24 cellular contexts compared by ENCODE assay signal in genomic region chr9:96492993-96493531, GRCh38. TPM values are rescaled to one million over a fixed set of nuclear protein-coding genes. Genes with fewer than 3 reads are reported as not detected.
DNase-seq lines count a peak whose midpoint lies in the region; ATAC-seq and TF ChIP-seq lines count a peak whose summit lies in the region.
"Had no signal": no experiment of that assay in that cellular context is flagged by ENCODE, and none has a peak within 500 bp of the region (broad histone marks: within the 10 kb centered on the region; RNA-seq: fewer than 3 reads in every experiment).

No MANE protein-coding gene starts in this region.

- no peak for TF ChIP-seq POLR2A in spleen (IDR thresholded peaks at IDR 0.05)

- H3K27ac Mint-ChIP-seq in GM23338, result 0 out of 2 replicates have a peak overlapping the region, but pooled peaks have one; percentile 39
- peak overlapping the region; percentile 67 for H3K27ac Mint-ChIP-seq in neural crest cell (ENCODE audit: unreplicated experiment)

- TF ChIP-seq RAD21 in liver (IDR thresholded peaks at IDR 0.05), result no peak

- H3K79me2 ChIP-seq in GM23338 (replicated peaks; ENCODE audit: insufficient read depth), result no peaks in the 10 kb centered on the region

- H3K9me3 Mint-ChIP-seq in GM23338 (no peaks in the 10 kb centered on the region; the same call in 2 of the 3 replicates), neural crest cell (no peaks in the 10 kb centered on the region)
- H3K9me3 Mint-ChIP-seq: CD4-positive, CD25-positive, alpha-beta regulatory T cell; H9 had no signal

- H4K20me1 ChIP-seq in GM23338 (replicated peaks; ENCODE audit: insufficient read depth), result no peaks in the 10 kb centered on the region; the same call in 1 of the 2 replicates
- H4K20me1 ChIP-seq: BLaER1 had no signal

- no peaks in the 10 kb centered on the region for H3K9me3 ChIP-seq in ascending aorta
- no peaks in the 10 kb centered on the region for H3K9me3 ChIP-seq in liver (ENCODE audit: control insufficient read depth in 4 of 4, low read length in 3 of 4)
- H3K9me3 ChIP-seq in spleen, result no peaks in the 10 kb centered on the region
- H3K9me3 ChIP-seq: BLaER1 had no signal

- H3K4me1 Mint-ChIP-seq in GM23338 (peaks cover 10% of the 10 kb centered on the region; the same call in 1 of the 3 replicates), neural crest cell (peaks cover 5% of the 10 kb centered on the region)

- no peak overlapping the region for H3K9ac ChIP-seq in liver (ENCODE audit: low read depth in 1 of 2, low read length in 2 of 2)
- H3K9ac ChIP-seq: BLaER1, KMS-11 had no signal

- TF ChIP-seq CTCF in GM23338 (conservative IDR thresholded peaks at IDR 0.05; ENCODE audit: low read depth in 2 of 2), result no peak
- TF ChIP-seq CTCF in ascending aorta (IDR thresholded peaks at IDR 0.05), result no peak
- no peak for TF ChIP-seq CTCF in liver (IDR thresholded peaks at IDR 0.05; ENCODE audit: low read depth, low read length, missing input control)
- TF ChIP-seq CTCF in neural crest cell (conservative IDR thresholded peaks at IDR 0.05), result no peak
- TF ChIP-seq CTCF in spleen (IDR thresholded peaks at IDR 0.05 in 8 of 11, conservative IDR thresholded peaks at IDR 0.05 in 3 of 11), result no peak

- peaks cover 17% of the 10 kb centered on the region; the same call in 2 of the 3 replicates for H3K36me3 Mint-ChIP-seq in GM23338 (ENCODE audit: low read depth)
- peaks cover 8% of the 10 kb centered on the region for H3K36me3 Mint-ChIP-seq in neural crest cell (ENCODE audit: low read depth)

- ATAC-seq in GM23338, result no peak

- WGBS in liver, result 92% methylated on average over 12 of the region's 12 CpGs
- 91 to 98% (median 94%) methylated on average over 6 to 12 of the region's 12 CpGs for WGBS in spleen, 5 donors

- H3K9me2 ChIP-seq in GM23338 (ENCODE audit: insufficient read depth), result no peaks in the 10 kb centered on the region

- H3K4me1 ChIP-seq in GM23338 (ENCODE audit: insufficient read depth) (0 out of 2 replicates have a peak, but pooled peaks cover 5% of the 10 kb centered on the region), ascending aorta (peaks cover 0 to 17% of the 10 kb centered on the region in 2 donors), liver (ENCODE audit: control insufficient read depth in 4 of 4, insufficient read depth in 4 of 4, low read length in 3 of 4) (peaks cover 2 to 37% (median 20%) of the 10 kb centered on the region in 4 donors), spleen (no peaks in the 10 kb centered on the region)
- H3K4me1 ChIP-seq: BLaER1 had no signal

- H3K4me3 Mint-ChIP-seq in GM23338 (no peak overlapping the region), neural crest cell (no peak overlapping the region)
- H3K4me3 Mint-ChIP-seq: CD4-positive, CD25-positive, alpha-beta regulatory T cell; H9 had no signal

- H3F3A ChIP-seq in GM23338 (replicated peaks; ENCODE audit: low read depth), result peaks cover 6% of the 10 kb centered on the region; the same call in 1 of the 2 replicates

- H3K4me2 ChIP-seq in GM23338, result no peak overlapping the region
- H3K4me2 ChIP-seq: BLaER1, KMS-11 had no signal

- H3K36me3 ChIP-seq in GM23338 (ENCODE audit: insufficient read depth) (peaks cover 4% of the 10 kb centered on the region; the same call in 1 of the 2 replicates), ascending aorta (peaks cover 45 to 55% of the 10 kb centered on the region in 2 donors), liver (ENCODE audit: control insufficient read depth in 4 of 4, insufficient read depth in 3 of 4, low read depth in 1 of 4, low read length in 3 of 4) (peaks cover 0 to 4% (median 0%) of the 10 kb centered on the region in 4 donors), spleen (peaks cover 0 to 59% (median 37%) of the 10 kb centered on the region in 6 donors)

- H3K27me3 ChIP-seq in GM23338 (ENCODE audit: insufficient read depth) (no peaks in the 10 kb centered on the region), ascending aorta (no peaks in the 10 kb centered on the region), liver (ENCODE audit: control insufficient read depth in 4 of 4, insufficient read depth in 4 of 4, low read length in 3 of 4) (no peaks in the 10 kb centered on the region), spleen (replicated peaks in 1 of 7) (no peaks in the 10 kb centered on the region)
- H3K27me3 ChIP-seq: BLaER1 had no signal

- H3K27me3 Mint-ChIP-seq in GM23338 (ENCODE audit: insufficient read depth, low read depth, poor library complexity) (peaks cover 9% of the 10 kb centered on the region), neural crest cell (ENCODE audit: low read depth) (no peaks in the 10 kb centered on the region)

- H3K27ac ChIP-seq in GM23338 (ENCODE audit: low read depth) (no peak overlapping the region), ascending aorta (peak overlapping the region; percentile 39 to 54), liver (ENCODE audit: low read depth in 1 of 2, low read length in 2 of 2) (peak overlapping the region; percentile 97), spleen (no peak overlapping the region)
- H3K27ac ChIP-seq: BLaER1, KMS-11 had no signal

- DNase-seq in GM23338 (ENCODE audit: low spot score), result no peak
- no peak for DNase-seq in ascending aorta (ENCODE audit: low spot score in 2 of 2)
- DNase-seq in neural crest cell (ENCODE audit: low read depth, low spot score), result no peak
- DNase-seq in GF-D8 (lab: John Stamatoyannopoulos, UW), result no peak
- no peak for DNase-seq in spleen
- DNase-seq in SHP77 treated with DMSO at 0.1 percent for 48 hours (lab: John Stamatoyannopoulos, UW), result no peak
- no peak for DNase-seq in GM19240 (ENCODE audit: insufficient read length, low spot score)
- DNase-seq: CD4-positive, CD25-positive, alpha-beta regulatory T cell; DMS53; H9; MM.1S; NCI-H1092; NCI-H1436; NCI-H187; NCI-H2081 treated with DMSO at 0.1 percent for 48 hours; NCI-H2171; NCI-H226; NCI-H510A; NCI-H69; Right ventricle myocardium superior; RPMI8226 had no signal

- no peak overlapping the region for H3K4me3 ChIP-seq in GM23338
- H3K4me3 ChIP-seq in ascending aorta, result no peak overlapping the region
- H3K4me3 ChIP-seq in liver (ENCODE audit: low read depth in 1 of 3, low read length in 3 of 3), result no peak overlapping the region
- H3K4me3 ChIP-seq in spleen, result no peak overlapping the region
- H3K4me3 ChIP-seq: BLaER1 had no signal

- H2AFZ ChIP-seq in GM23338, result no peak overlapping the region

- intact Hi-C loops in ascending aorta (cut with DNase I), result no loop called here
- intact Hi-C loops in spleen (cut with DNase I; ENCODE audit: low total_unique reads), result no loop called here

TF ChIP-seq in GM23338, 12 proteins besides CTCF, POLR2A, EP300 and RAD21 (continues in another document):
- no peak for TF ChIP-seq EZH2 (IDR thresholded peaks at IDR 0.05; ENCODE audit: low read depth, unreplicated experiment)
- no peak for TF ChIP-seq NANOG (IDR thresholded peaks at IDR 0.05; ENCODE audit: borderline replicate concordance)
- TF ChIP-seq JUNB (IDR thresholded peaks at IDR 0.05; ENCODE audit: unreplicated experiment), result no peak
- TF ChIP-seq CREB1 (CRISPR knock-in tag; IDR thresholded peaks at IDR 0.05; ENCODE audit: low read depth), result no peak
- no peak for TF ChIP-seq ZNF114 (CRISPR knock-in tag; IDR thresholded peaks at IDR 0.05)

TF ChIP-seq in liver, 16 proteins besides CTCF, POLR2A, EP300 and RAD21:
- TF ChIP-seq GABPA (IDR thresholded peaks at IDR 0.05 in 1 of 2, conservative IDR thresholded peaks at IDR 0.05 in 1 of 2) (no peak), FOXA1 (IDR thresholded peaks at IDR 0.05) (no peak), RXRA (IDR thresholded peaks at IDR 0.05) (no peak)
- TF ChIP-seq, protein P1, sequence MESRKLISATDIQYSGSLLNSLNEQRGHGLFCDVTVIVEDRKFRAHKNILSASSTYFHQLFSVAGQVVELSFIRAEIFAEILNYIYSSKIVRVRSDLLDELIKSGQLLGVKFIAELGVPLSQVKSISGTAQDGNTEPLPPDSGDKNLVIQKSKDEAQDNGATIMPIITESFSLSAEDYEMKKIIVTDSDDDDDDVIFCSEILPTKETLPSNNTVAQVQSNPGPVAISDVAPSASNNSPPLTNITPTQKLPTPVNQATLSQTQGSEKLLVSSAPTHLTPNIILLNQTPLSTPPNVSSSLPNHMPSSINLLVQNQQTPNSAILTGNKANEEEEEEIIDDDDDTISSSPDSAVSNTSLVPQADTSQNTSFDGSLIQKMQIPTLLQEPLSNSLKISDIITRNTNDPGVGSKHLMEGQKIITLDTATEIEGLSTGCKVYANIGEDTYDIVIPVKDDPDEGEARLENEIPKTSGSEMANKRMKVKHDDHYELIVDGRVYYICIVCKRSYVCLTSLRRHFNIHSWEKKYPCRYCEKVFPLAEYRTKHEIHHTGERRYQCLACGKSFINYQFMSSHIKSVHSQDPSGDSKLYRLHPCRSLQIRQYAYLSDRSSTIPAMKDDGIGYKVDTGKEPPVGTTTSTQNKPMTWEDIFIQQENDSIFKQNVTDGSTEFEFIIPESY (IDR thresholded peaks at IDR 0.05), result no peak
TF ChIP-seq in liver: peak in this region for 0.

RNA-seq across cellular contexts. Expression of gene HABP4, which starts 43.1 kb away (rescaled TPM):
- total RNA-seq in GM23338 (2014; rRNA removed; shearing (Covaris generic)), result 7.7 and 9.9 TPM in 2 replicates
- 8.8 and 11.1 TPM in 2 replicates for polyA plus RNA-seq in GM23338 (2016; fragmentation: Nextera tagmentation; extraction: Ambion mirVana)
- total RNA-seq in ascending aorta, result 26.9 TPM
- 1 to 10 TPM; 2.6 to 3.3 TPM for total RNA-seq in liver
- polyA plus RNA-seq in liver, result 1 to 10 TPM; 1.1 to 4.0 TPM
- total RNA-seq in neural crest cell, result 24.2 and 24.7 TPM in 2 replicates
- 10 to 100 TPM in 1 of 7 donors, 1 to 10 TPM in 6; 6.3 to 10.6 (median 7.9) TPM for total RNA-seq in spleen
- 1 to 10 TPM; 6.8 to 9.2 (median 7.0) TPM for polyA plus RNA-seq in spleen

Comparison
In these comparisons a context has a peak if more than half of its experiments do, and no peak if none do; other contexts are left out.
1. H3K27ac ChIP-seq: peak in ascending aorta (2 of 2) and liver (2 of 2); none in GM23338 (single experiment) and spleen (0 of 8).